1 cellular context compared by ENCODE assay signal in the genomic region with DNA sequence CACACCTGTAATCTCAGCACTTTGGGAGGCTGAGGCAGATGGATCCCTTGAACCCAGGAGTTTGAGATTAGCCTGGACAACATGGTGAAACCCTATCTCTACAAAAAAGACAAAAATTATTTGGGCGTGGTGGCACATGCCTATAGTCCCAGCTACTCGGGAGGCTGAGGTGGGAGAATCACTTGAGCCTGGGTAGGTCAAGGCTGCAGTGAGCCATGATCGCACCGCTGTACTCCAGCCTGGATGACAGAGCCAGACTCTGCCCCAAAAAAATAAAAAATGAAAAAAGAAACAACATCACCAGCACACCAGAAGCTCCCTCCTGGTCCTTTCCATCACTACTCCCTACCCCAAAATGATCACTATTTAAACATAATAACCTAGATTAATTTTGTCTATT.
TF ChIP-seq lines count a peak whose summit lies in the region.

No MANE protein-coding gene starts in this region.

TF ChIP-seq in IMR-90, 13 proteins besides CTCF, POLR2A, EP300 and RAD21:
- TF ChIP-seq, protein P1, sequence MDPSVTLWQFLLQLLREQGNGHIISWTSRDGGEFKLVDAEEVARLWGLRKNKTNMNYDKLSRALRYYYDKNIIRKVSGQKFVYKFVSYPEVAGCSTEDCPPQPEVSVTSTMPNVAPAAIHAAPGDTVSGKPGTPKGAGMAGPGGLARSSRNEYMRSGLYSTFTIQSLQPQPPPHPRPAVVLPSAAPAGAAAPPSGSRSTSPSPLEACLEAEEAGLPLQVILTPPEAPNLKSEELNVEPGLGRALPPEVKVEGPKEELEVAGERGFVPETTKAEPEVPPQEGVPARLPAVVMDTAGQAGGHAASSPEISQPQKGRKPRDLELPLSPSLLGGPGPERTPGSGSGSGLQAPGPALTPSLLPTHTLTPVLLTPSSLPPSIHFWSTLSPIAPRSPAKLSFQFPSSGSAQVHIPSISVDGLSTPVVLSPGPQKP (IDR thresholded peaks at IDR 0.05; ENCODE audit: borderline replicate concordance, low read depth, low read length): no peak
- no peak for TF ChIP-seq CHD1 (IDR thresholded peaks at IDR 0.05; ENCODE audit: low read depth, low read length)
- TF ChIP-seq SMC3 (IDR thresholded peaks at IDR 0.05; ENCODE audit: low read depth, low read length): no peak
- no peak for TF ChIP-seq RFX5 (IDR thresholded peaks at IDR 0.05; ENCODE audit: low read depth, low read length)
- TF ChIP-seq MXI1 (IDR thresholded peaks at IDR 0.05; ENCODE audit: borderline replicate concordance, low read depth, low read length): no peak
- TF ChIP-seq CEBPB (IDR thresholded peaks at IDR 0.05; ENCODE audit: low read depth, low read length): no peak
- TF ChIP-seq USF2 (IDR thresholded peaks at IDR 0.05; ENCODE audit: low read depth, low read length): no peak
- TF ChIP-seq RCOR1 (IDR thresholded peaks at IDR 0.05; ENCODE audit: insufficient replicate concordance, low read length): no peak
- TF ChIP-seq MAZ (IDR thresholded peaks at IDR 0.05; ENCODE audit: borderline replicate concordance, low read depth, low read length): no peak
- TF ChIP-seq MAFK (IDR thresholded peaks at IDR 0.05; ENCODE audit: low read depth, low read length): no peak
- TF ChIP-seq FOS (IDR thresholded peaks at IDR 0.05; ENCODE audit: low read depth, low read length): no peak
- no peak for TF ChIP-seq NFE2L2 (IDR thresholded peaks at IDR 0.05; ENCODE audit: low read depth, low read length)
- TF ChIP-seq BHLHE40 (IDR thresholded peaks at IDR 0.05; ENCODE audit: low read depth, low read length): no peak
TF ChIP-seq in IMR-90: peak in this region for 0.
